10 cellular contexts compared by ENCODE assay signal in the genomic region with DNA sequence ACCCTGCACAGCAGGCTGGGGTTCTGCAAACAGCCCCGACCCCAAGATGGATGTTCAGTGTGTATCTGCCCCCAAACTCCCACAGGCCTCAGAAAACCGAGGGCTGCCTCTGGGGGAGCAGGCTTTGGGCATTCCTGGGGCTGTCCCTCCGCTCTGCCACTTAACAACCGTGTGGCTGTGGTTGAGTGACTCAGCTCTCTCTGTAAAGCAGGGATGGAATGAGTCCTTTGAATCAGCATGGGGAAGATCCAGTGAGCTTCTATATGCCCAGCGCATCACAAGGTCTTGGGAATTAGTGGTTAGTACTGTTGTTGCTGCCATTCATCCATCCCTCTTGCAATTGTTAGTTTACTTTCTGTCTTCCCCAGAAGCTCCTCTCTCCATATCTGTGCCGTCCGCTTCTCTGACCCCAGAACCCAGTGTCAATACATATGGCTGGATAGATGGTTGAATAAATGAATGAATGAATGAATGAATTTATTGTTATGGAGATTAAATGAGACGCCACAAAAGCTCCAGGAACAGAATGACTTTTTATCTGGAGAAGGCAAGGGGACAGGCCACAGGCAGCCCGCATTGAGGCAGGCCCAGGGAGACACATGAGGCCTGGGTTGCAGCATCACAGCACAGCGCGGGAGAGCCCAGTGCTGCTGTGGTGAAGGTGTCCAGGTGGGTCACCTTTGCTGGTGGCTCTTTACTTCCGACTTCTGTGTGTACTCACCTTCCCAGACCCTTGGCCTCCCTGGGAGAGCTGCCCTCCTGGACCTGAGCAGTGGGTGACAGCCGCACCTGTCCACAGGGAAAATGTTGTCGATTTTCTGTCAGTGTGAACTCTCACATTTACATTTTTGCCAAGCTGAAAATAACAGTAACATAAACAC.
DNase-seq lines count a peak whose midpoint lies in the region; ATAC-seq, FAIRE-seq and TF ChIP-seq lines count a peak whose summit lies in the region.
"Had no signal": no experiment of that assay in that cellular context is flagged by ENCODE, and none has a peak within 500 bp of the region (broad histone marks: within the 10 kb centered on the region; RNA-seq: fewer than 3 reads in every experiment).

No MANE protein-coding gene starts in this region.

- H3K27me3 Mint-ChIP-seq in neural progenitor cell (ENCODE audit: insufficient read depth, low read depth): peaks cover 17% of the 10 kb centered on the region

- H3K4me2 ChIP-seq in neural progenitor cell: no peak overlapping the region

- no peaks in the 10 kb centered on the region for H3K4me1 ChIP-seq in neural progenitor cell

- peaks cover 31% of the 10 kb centered on the region for H3K9me3 Mint-ChIP-seq in neural progenitor cell

- H3K4me3 ChIP-seq in AG04450 (ENCODE audit: low read depth, low read length) (no peak overlapping the region), bronchial epithelial cell (ENCODE audit: low read depth, low read length) (no peak overlapping the region), neural progenitor cell (no peak overlapping the region)

- FAIRE-seq in bronchial epithelial cell (lab: Jason Lieb, UNC): peak; percentile 36
- FAIRE-seq: colon had no signal

- H4K20me1 ChIP-seq in neural progenitor cell (ENCODE audit: low read depth): no peaks in the 10 kb centered on the region

- peak overlapping the region; percentile 95 for H3K27ac Mint-ChIP-seq in neural progenitor cell

- peaks cover 50% of the 10 kb centered on the region for H3K4me1 Mint-ChIP-seq in neural progenitor cell

- peaks cover 4% of the 10 kb centered on the region for H3K36me3 Mint-ChIP-seq in neural progenitor cell

- H3K9me3 ChIP-seq in AG04450 (ENCODE audit: control insufficient read depth, insufficient read depth, low read length) (peaks cover 9% of the 10 kb centered on the region), neural progenitor cell (ENCODE audit: low read depth) (no peaks in the 10 kb centered on the region)

- H3K36me3 ChIP-seq in bronchial epithelial cell (ENCODE audit: control insufficient read depth, insufficient read depth, low read length) (no peaks in the 10 kb centered on the region), neural progenitor cell (no peaks in the 10 kb centered on the region)
- H3K36me3 ChIP-seq: neutrophil had no signal

- peaks cover 2% of the 10 kb centered on the region for H3K27me3 ChIP-seq in AG04450 (ENCODE audit: control insufficient read depth, insufficient read depth, low read length)
- H3K27me3 ChIP-seq in bronchial epithelial cell (ENCODE audit: control insufficient read depth, insufficient read depth, low read length): no peaks in the 10 kb centered on the region
- H3K27me3 ChIP-seq in neural progenitor cell: no peaks in the 10 kb centered on the region
- H3K27me3 ChIP-seq: neutrophil had no signal

- POLR2A ChIA-PET in AG04450 (lab: Yijun Ruan, JAX): no interaction called here
- POLR2A ChIA-PET in HEK293T (lab: Yijun Ruan, JAX): interaction anchor here (1.0 kb wide), 1 partner anchor 9 kb away, joined by 3 read pairs; no protein-coding TSS in a partner anchor

- DNase-seq in AG04450 (ENCODE audit: low read depth, low spot score): peak; percentile 32
- DNase-seq in HS-5 (ENCODE audit: low read depth): peak; percentile 34
- DNase-seq in bronchial epithelial cell (ENCODE audit: low read depth): peak; percentile 87
- DNase-seq in neural progenitor cell (ENCODE audit: low spot score): no peak
- no peak for DNase-seq in omental fat pad (ENCODE audit: low spot score)
- no peak for DNase-seq in HEK293T (ENCODE audit: extremely low spot score)
- no peak for DNase-seq in NOMO-1 treated with dmso at 0.1 percent for 144 hours (lab: John Stamatoyannopoulos, UW; ENCODE audit: unreplicated experiment)
- DNase-seq in SW 1271 (lab: John Stamatoyannopoulos, UW): no peak

- H3K9ac ChIP-seq in neural progenitor cell: no peak overlapping the region

- no peaks in the 10 kb centered on the region for H3K79me2 ChIP-seq in neural progenitor cell (ENCODE audit: low read depth)

- H3K27ac ChIP-seq in AG04450 (ENCODE audit: low read depth, low read length) (peak overlapping the region; percentile 57), neural progenitor cell (no peak overlapping the region)
- H3K27ac ChIP-seq: neutrophil had no signal

- TF ChIP-seq CTCF in AG04450 (IDR thresholded peaks at IDR 0.05; ENCODE audit: low read depth, low read length) (no peak), bronchial epithelial cell (IDR thresholded peaks at IDR 0.05; ENCODE audit: insufficient read depth, low read length, severe bottlenecking) (no peak), neural progenitor cell (IDR thresholded peaks at IDR 0.05) (no peak), omental fat pad (IDR thresholded peaks at IDR 0.05) (no peak)

- no peak overlapping the region for H2AFZ ChIP-seq in neural progenitor cell (replicated peaks)

- H3K4me3 Mint-ChIP-seq in neural progenitor cell: no peak overlapping the region

- CTCF ChIA-PET in AG04450 (lab: Charles Lee): interaction anchor here (0.6 to 1.2 kb wide), 2 partner anchors 18 to 56 kb away, joined by 3 read pairs; no protein-coding TSS in a partner anchor
- CTCF ChIA-PET in HEK293T (lab: Yijun Ruan, JAX): no interaction called here

- no peaks in the 10 kb centered on the region for H3F3A ChIP-seq in neural progenitor cell (ENCODE audit: low read depth)

- ATAC-seq in omental fat pad (ENCODE audit: low FRiP score): no peak

TF ChIP-seq in HEK293T, 16 proteins besides CTCF, POLR2A, EP300 and RAD21:
- TF ChIP-seq LEF1 (IDR thresholded peaks at IDR 0.05; ENCODE audit: borderline replicate concordance) (no peak), NFRKB (IDR thresholded peaks at IDR 0.05) (no peak)
TF ChIP-seq in HEK293T: peak in this region for 0.

Comparison
In these comparisons a context has a peak if more than half of its experiments do, and no peak if none do; other contexts are left out.
1. DNase-seq: peak in AG04450 (single experiment), HS-5 (single experiment) and bronchial epithelial cell (single experiment); none in neural progenitor cell (single experiment), omental fat pad (single experiment), HEK293T (single experiment), NOMO-1 treated with dmso at 0.1 percent for 144 hours (single experiment) and SW 1271 (0 of 2).